In the genomic region with DNA sequence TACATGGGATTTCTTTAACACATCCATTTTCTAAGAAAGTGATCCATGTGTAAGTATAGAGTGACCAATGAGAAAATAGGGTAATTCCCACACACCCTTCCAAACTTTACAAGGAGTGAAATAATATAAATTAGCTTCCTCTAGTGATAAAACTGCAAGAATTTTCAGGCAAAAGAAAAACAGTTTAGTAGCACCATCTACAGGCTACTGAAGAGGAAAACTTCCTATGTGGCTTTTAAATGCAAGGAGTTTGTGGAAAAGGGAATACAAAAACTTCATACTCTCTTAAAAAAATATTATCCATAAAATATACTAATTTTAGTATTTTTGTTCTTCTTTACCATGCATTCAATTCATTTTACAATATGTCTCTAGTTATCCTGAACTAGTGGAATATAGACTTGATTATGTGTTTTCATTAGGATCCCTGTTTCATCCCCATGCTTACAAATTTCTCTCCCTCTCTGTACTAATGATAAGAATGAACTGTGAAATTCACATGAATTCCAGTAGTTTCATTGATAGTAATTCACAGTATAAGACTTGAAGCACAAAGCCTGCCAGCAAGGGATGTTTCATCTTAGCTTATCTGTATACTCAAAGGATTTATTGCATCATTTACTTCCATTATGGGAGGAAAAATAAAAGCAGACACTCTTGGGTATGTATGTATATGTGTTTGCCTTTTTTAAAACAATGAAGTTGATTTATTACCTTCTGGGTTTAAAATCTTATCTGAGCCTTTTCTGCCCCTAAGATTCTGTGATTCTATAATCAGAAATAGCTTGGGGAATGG, we compare ENCODE assay signal across 11 cellular contexts.
DNase-seq lines count a peak whose midpoint lies in the region; ATAC-seq and TF ChIP-seq lines count a peak whose summit lies in the region.
"Had no signal": no experiment of that assay in that cellular context is flagged by ENCODE, and none has a peak within 500 bp of the region (broad histone marks: within the 10 kb centered on the region; RNA-seq: fewer than 3 reads in every experiment).

No MANE protein-coding gene starts in this region.

- no peak overlapping the region for H3K4me3 ChIP-seq in OCI-LY3 (ENCODE audit: low read length)
- H3K4me3 ChIP-seq: HAP-1 had no signal

- no peak overlapping the region for H2AFZ ChIP-seq in OCI-LY3 (ENCODE audit: low read depth, low read length)

- no peaks in the 10 kb centered on the region for H3K9me3 ChIP-seq in OCI-LY3 (ENCODE audit: insufficient read depth, low read length)
- H3K9me3 ChIP-seq: HAP-1 had no signal

- H3K79me2 ChIP-seq in OCI-LY3 (ENCODE audit: low read length): no peaks in the 10 kb centered on the region

- no peak overlapping the region for H3K4me2 ChIP-seq in OCI-LY3 (ENCODE audit: low read length)

- no peak overlapping the region for H3K9ac ChIP-seq in OCI-LY3 (ENCODE audit: low read length)

- TF ChIP-seq CTCF in OCI-LY3 (IDR thresholded peaks at IDR 0.05; ENCODE audit: low read depth, low read length): peak; percentile 36

- no peaks in the 10 kb centered on the region for H3K36me3 ChIP-seq in OCI-LY3 (replicated peaks; ENCODE audit: low read depth, low read length)
- H3K36me3 ChIP-seq: HAP-1 had no signal

- DNase-seq in NCI-H2196 (lab: John Stamatoyannopoulos, UW; ENCODE audit: unreplicated experiment) (peak; percentile 52), NCI-H2196 treated with DMSO at 0.1 percent for 48 hours (lab: John Stamatoyannopoulos, UW; ENCODE audit: unreplicated experiment) (no peak), fibroblast of the conjunctiva (ENCODE audit: low read depth) (peak; percentile 24), stromal cell of bone marrow (ENCODE audit: low read depth) (peak; percentile 25), SHP77 treated with DMSO at 0.1 percent for 48 hours (lab: John Stamatoyannopoulos, UW) (no peak)
- DNase-seq: activated naive CD4-positive, alpha-beta T cell treated with Interleukin-2 at 50 U/mL for 16 hours; CD8-positive, alpha-beta T cell had no signal

- H3K27ac ChIP-seq in OCI-LY3 (ENCODE audit: low read length): no peak overlapping the region

- no peaks in the 10 kb centered on the region for H3K4me1 ChIP-seq in OCI-LY3 (ENCODE audit: low read length)
- H3K4me1 ChIP-seq: HAP-1 had no signal

- ATAC-seq in GM19467 (IDR thresholded peaks at IDR 0.05; ENCODE audit: unreplicated experiment): no peak
- no peak for ATAC-seq in GM18873 (IDR thresholded peaks at IDR 0.05; ENCODE audit: low FRiP score, unreplicated experiment)
- ATAC-seq: CD8-positive, alpha-beta T cell had no signal

- no peaks in the 10 kb centered on the region for H3K27me3 ChIP-seq in OCI-LY3 (ENCODE audit: low read depth, low read length)

- H4K20me1 ChIP-seq in OCI-LY3 (ENCODE audit: insufficient read depth, low read length): no peaks in the 10 kb centered on the region

Comparison
In these comparisons a context has a peak if more than half of its experiments do, and no peak if none do; other contexts are left out.
1. DNase-seq: peak in NCI-H2196 (single experiment), fibroblast of the conjunctiva (single experiment) and stromal cell of bone marrow (single experiment); none in NCI-H2196 treated with DMSO at 0.1 percent for 48 hours (single experiment) and SHP77 treated with DMSO at 0.1 percent for 48 hours (single experiment).